Comparison of ENCODE assay signal across 17 cellular contexts in genomic region chr16:49548571-49548970, GRCh38.
"Had no signal": no experiment of that assay in that cellular context is flagged by ENCODE, and none has a peak within 500 bp of the region (broad histone marks: within the 10 kb centered on the region; RNA-seq: fewer than 3 reads in every experiment).

No MANE protein-coding gene starts in this region.

- DNase-seq: activated CD4-positive, alpha-beta T cell treated with anti-CD3 and anti-CD28 coated beads, Interleukin-2, amount 50 U/mL, for 4 hours; activated gamma-delta T cell; cerebellar nuclear complex; effector CD8-positive, alpha-beta T cell; esophagus squamous epithelium; left cardiac atrium; lower lobe of right lung; occipital lobe; stimulated activated CD4-positive, alpha-beta T cell treated with anti-CD3 and anti-CD28 coated beads, Interleukin-12 subunit alpha, Interleukin-12 subunit beta, amount 100 ng/mL, for 4 hours; stimulated activated CD4-positive, alpha-beta T cell treated with anti-CD3 and anti-CD28 coated beads, Interleukin-1b, Interleukin-23, amount 100 ng/mL, for 48 hours; stimulated activated naive CD8-positive, alpha-beta T cell treated with anti-CD3 and anti-CD28 coated beads, Interleukin-15, Interleukin-2, amounts not matched to agents 100 U/mL and 50 U/mL, for 24 hours; substantia nigra; T-helper 2 cell; uterus; WERI-Rb-1 had no signal

- H3K36me3 Mint-ChIP-seq: activated naive CD4-positive, alpha-beta T cell treated with anti-CD3 and anti-CD28 coated beads, Interleukin-2, amount 50 U/mL, for 24 hours; natural killer cell treated with Interleukin-12 subunit alpha and Interleukin-12 subunit beta and Interleukin-15 and Interleukin-18, amount 100 ng/mL, for 72 hours had no signal

- ATAC-seq: left cardiac atrium; lower lobe of right lung; stimulated activated naive CD8-positive, alpha-beta T cell treated with anti-CD3 and anti-CD28 coated beads, Interleukin-15, Interleukin-2, amounts not matched to agents 100 U/mL and 50 U/mL, for 24 hours had no signal

- H3K9me3 Mint-ChIP-seq: activated naive CD4-positive, alpha-beta T cell treated with anti-CD3 and anti-CD28 coated beads, Interleukin-2, amount 50 U/mL, for 24 hours; natural killer cell treated with Interleukin-12 subunit alpha and Interleukin-12 subunit beta and Interleukin-15 and Interleukin-18, amount 100 ng/mL, for 72 hours had no signal

- H3K4me1 Mint-ChIP-seq: activated naive CD4-positive, alpha-beta T cell treated with anti-CD3 and anti-CD28 coated beads, Interleukin-2, amount 50 U/mL, for 24 hours had no signal

- H3K27ac Mint-ChIP-seq: activated naive CD4-positive, alpha-beta T cell treated with anti-CD3 and anti-CD28 coated beads, Interleukin-2, amount 50 U/mL, for 24 hours; natural killer cell treated with Interleukin-12 subunit alpha and Interleukin-12 subunit beta and Interleukin-15 and Interleukin-18, amount 100 ng/mL, for 72 hours had no signal

- H3K27me3 Mint-ChIP-seq: activated naive CD4-positive, alpha-beta T cell treated with anti-CD3 and anti-CD28 coated beads, Interleukin-2, amount 50 U/mL, for 24 hours had no signal

- H3K4me3 Mint-ChIP-seq: activated naive CD4-positive, alpha-beta T cell treated with anti-CD3 and anti-CD28 coated beads, Interleukin-2, amount 50 U/mL, for 24 hours; natural killer cell treated with Interleukin-12 subunit alpha and Interleukin-12 subunit beta and Interleukin-15 and Interleukin-18, amount 100 ng/mL, for 72 hours had no signal
